ENCODE assay signal across 2 cellular contexts in genomic region chr1:52684545-52684944, GRCh38.
A peak's percentile ranks its signal among the peaks of the same experiment; 100 is the strongest.
TF ChIP-seq lines count a peak whose summit lies in the region.

No MANE protein-coding gene starts in this region.

TF ChIP-seq in HepG2, 621 proteins besides CTCF, POLR2A, EP300 and RAD21:
- TF ChIP-seq MLX (CRISPR knock-in tag; IDR thresholded peaks at IDR 0.05) (no peak), HNRNPK (IDR thresholded peaks at IDR 0.05; ENCODE audit: low read depth, low read length, poor library complexity, severe bottlenecking) (peak; percentile 65), SMC3 (IDR thresholded peaks at IDR 0.05; ENCODE audit: low read length) (no peak), ZNF816 (CRISPR knock-in tag; IDR thresholded peaks at IDR 0.05; ENCODE audit: borderline replicate concordance) (no peak), NFATC3 (CRISPR knock-in tag; IDR thresholded peaks at IDR 0.05) (no peak), NFIC (IDR thresholded peaks at IDR 0.05; ENCODE audit: low read length) (no peak), POLR2AphosphoS5 (IDR thresholded peaks at IDR 0.05; ENCODE audit: low read depth, low read length) (peak; percentile 16; the same call in 1 of the 2 replicates), TCF12 (IDR thresholded peaks at IDR 0.05) (no peak), TCF12 (CRISPR knock-in tag; IDR thresholded peaks at IDR 0.05) (no peak), RFXAP (CRISPR knock-in tag; IDR thresholded peaks at IDR 0.05; ENCODE audit: borderline replicate concordance) (no peak), MTF1 (CRISPR knock-in tag; IDR thresholded peaks at IDR 0.05) (no peak), TEAD2 (CRISPR knock-in tag; IDR thresholded peaks at IDR 0.05) (no peak), GZF1 (CRISPR knock-in tag; IDR thresholded peaks at IDR 0.05) (no peak), ZNF446 (CRISPR knock-in tag; IDR thresholded peaks at IDR 0.05) (no peak)

TF ChIP-seq in K562, 482 proteins besides CTCF, POLR2A, EP300 and RAD21:
- TF ChIP-seq HNRNPK (IDR thresholded peaks at IDR 0.05; ENCODE audit: low read depth, low read length, poor library complexity, severe bottlenecking) (peak; percentile 50), MAZ (CRISPR knock-in tag; conservative IDR thresholded peaks at IDR 0.05 in 1 of 2, IDR thresholded peaks at IDR 0.05 in 1 of 2) (no peak)
